1 cellular context compared by ENCODE assay signal in genomic region chr9:112331676-112331955, GRCh38.
TF ChIP-seq lines count a peak whose summit lies in the region.

No MANE protein-coding gene starts in this region.

TF ChIP-seq in K562, 482 proteins besides CTCF, POLR2A, EP300 and RAD21 (continued from another document):
- TF ChIP-seq ZNF3 (CRISPR knock-in tag; IDR thresholded peaks at IDR 0.05) (no peak), ZNF518B (CRISPR knock-in tag; IDR thresholded peaks at IDR 0.05) (no peak), ZNF197 (CRISPR knock-in tag; IDR thresholded peaks at IDR 0.05; ENCODE audit: low read depth) (no peak), RBBP5 (IDR thresholded peaks at IDR 0.05; ENCODE audit: borderline replicate concordance, insufficient read depth, low read length, poor library complexity, severe bottlenecking) (no peak), HMBOX1 (IDR thresholded peaks at IDR 0.05) (0 out of 2 replicates have a peak, but pooled peaks have one; percentile 9), ADNP (tag; IDR thresholded peaks at IDR 0.05) (no peak), ZNF184 (CRISPR knock-in tag; IDR thresholded peaks at IDR 0.05) (no peak), ZNF316 (IDR thresholded peaks at IDR 0.05) (no peak), SOX6 (IDR thresholded peaks at IDR 0.05) (no peak), ZC3H4 (CRISPR knock-in tag; IDR thresholded peaks at IDR 0.05; ENCODE audit: borderline replicate concordance) (no peak), YY1 (IDR thresholded peaks at IDR 0.05; ENCODE audit: borderline replicate concordance in 1 of 3, control insufficient read depth in 1 of 3, extremely low read depth in 1 of 3, insufficient read depth in 3 of 3, insufficient read length in 1 of 3, insufficient replicate concordance in 2 of 3, low read depth in 1 of 3, low read length in 2 of 3) (no peak), ZEB2 (IDR thresholded peaks at IDR 0.05) (peak; percentile 26; the same call in 1 of the 2 replicates), HSF4 (CRISPR knock-in tag; IDR thresholded peaks at IDR 0.05; ENCODE audit: borderline replicate concordance) (no peak), ESRRB (CRISPR knock-in tag; IDR thresholded peaks at IDR 0.05; ENCODE audit: borderline replicate concordance) (no peak), GTF2E2 (tag; IDR thresholded peaks at IDR 0.05) (no peak), NR2C1 (IDR thresholded peaks at IDR 0.05) (no peak), NR2C1 (tag; IDR thresholded peaks at IDR 0.05) (no peak), SETDB1 (IDR thresholded peaks at IDR 0.05; ENCODE audit: low read length) (no peak), ZNF780A (CRISPR knock-in tag; IDR thresholded peaks at IDR 0.05) (0 out of 2 replicates have a peak, but pooled peaks have one; percentile 62), RB1 (IDR thresholded peaks at IDR 0.05; ENCODE audit: low read depth) (no peak), MYBL2 (IDR thresholded peaks at IDR 0.05; ENCODE audit: low read depth) (peak; percentile 54), MYBL2 (CRISPR knock-in tag; IDR thresholded peaks at IDR 0.05; ENCODE audit: borderline replicate concordance) (no peak), E2F6 (IDR thresholded peaks at IDR 0.05; ENCODE audit: borderline replicate concordance in 1 of 2, extremely low read depth in 1 of 2, insufficient read depth in 1 of 2, insufficient read length in 1 of 2, low read depth in 1 of 2, low read length in 1 of 2, poor library complexity in 1 of 2, severe bottlenecking in 1 of 2) (no peak), TGIF2 (CRISPR knock-in tag; IDR thresholded peaks at IDR 0.05) (no peak), NCOA2 (IDR thresholded peaks at IDR 0.05; ENCODE audit: partially characterized antibody in 2 of 2) (no peak), PTBP1 (IDR thresholded peaks at IDR 0.05; ENCODE audit: low read depth, low read length) (no peak), SMARCB1 (IDR thresholded peaks at IDR 0.05; ENCODE audit: insufficient read length, low read depth) (no peak)
- TF ChIP-seq, protein P1, sequence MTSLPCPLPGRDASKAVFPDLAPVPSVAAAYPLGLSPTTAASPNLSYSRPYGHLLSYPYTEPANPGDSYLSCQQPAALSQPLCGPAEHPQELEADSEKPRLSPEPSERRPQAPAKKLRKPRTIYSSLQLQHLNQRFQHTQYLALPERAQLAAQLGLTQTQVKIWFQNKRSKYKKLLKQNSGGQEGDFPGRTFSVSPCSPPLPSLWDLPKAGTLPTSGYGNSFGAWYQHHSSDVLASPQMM (CRISPR knock-in tag; IDR thresholded peaks at IDR 0.05): no peak
- TF ChIP-seq, protein P2, sequence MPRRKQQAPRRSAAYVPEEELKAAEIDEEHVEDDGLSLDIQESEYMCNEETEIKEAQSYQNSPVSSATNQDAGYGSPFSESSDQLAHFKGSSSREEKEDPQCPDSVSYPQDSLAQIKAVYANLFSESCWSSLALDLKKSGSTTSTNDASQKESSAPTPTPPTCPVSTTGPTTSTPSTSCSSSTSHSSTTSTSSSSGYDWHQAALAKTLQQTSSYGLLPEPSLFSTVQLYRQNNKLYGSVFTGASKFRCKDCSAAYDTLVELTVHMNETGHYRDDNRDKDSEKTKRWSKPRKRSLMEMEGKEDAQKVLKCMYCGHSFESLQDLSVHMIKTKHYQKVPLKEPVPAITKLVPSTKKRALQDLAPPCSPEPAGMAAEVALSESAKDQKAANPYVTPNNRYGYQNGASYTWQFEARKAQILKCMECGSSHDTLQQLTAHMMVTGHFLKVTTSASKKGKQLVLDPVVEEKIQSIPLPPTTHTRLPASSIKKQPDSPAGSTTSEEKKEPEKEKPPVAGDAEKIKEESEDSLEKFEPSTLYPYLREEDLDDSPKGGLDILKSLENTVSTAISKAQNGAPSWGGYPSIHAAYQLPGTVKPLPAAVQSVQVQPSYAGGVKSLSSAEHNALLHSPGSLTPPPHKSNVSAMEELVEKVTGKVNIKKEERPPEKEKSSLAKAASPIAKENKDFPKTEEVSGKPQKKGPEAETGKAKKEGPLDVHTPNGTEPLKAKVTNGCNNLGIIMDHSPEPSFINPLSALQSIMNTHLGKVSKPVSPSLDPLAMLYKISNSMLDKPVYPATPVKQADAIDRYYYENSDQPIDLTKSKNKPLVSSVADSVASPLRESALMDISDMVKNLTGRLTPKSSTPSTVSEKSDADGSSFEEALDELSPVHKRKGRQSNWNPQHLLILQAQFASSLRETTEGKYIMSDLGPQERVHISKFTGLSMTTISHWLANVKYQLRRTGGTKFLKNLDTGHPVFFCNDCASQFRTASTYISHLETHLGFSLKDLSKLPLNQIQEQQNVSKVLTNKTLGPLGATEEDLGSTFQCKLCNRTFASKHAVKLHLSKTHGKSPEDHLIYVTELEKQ (CRISPR knock-in tag; IDR thresholded peaks at IDR 0.05): no peak
- TF ChIP-seq, protein P3, sequence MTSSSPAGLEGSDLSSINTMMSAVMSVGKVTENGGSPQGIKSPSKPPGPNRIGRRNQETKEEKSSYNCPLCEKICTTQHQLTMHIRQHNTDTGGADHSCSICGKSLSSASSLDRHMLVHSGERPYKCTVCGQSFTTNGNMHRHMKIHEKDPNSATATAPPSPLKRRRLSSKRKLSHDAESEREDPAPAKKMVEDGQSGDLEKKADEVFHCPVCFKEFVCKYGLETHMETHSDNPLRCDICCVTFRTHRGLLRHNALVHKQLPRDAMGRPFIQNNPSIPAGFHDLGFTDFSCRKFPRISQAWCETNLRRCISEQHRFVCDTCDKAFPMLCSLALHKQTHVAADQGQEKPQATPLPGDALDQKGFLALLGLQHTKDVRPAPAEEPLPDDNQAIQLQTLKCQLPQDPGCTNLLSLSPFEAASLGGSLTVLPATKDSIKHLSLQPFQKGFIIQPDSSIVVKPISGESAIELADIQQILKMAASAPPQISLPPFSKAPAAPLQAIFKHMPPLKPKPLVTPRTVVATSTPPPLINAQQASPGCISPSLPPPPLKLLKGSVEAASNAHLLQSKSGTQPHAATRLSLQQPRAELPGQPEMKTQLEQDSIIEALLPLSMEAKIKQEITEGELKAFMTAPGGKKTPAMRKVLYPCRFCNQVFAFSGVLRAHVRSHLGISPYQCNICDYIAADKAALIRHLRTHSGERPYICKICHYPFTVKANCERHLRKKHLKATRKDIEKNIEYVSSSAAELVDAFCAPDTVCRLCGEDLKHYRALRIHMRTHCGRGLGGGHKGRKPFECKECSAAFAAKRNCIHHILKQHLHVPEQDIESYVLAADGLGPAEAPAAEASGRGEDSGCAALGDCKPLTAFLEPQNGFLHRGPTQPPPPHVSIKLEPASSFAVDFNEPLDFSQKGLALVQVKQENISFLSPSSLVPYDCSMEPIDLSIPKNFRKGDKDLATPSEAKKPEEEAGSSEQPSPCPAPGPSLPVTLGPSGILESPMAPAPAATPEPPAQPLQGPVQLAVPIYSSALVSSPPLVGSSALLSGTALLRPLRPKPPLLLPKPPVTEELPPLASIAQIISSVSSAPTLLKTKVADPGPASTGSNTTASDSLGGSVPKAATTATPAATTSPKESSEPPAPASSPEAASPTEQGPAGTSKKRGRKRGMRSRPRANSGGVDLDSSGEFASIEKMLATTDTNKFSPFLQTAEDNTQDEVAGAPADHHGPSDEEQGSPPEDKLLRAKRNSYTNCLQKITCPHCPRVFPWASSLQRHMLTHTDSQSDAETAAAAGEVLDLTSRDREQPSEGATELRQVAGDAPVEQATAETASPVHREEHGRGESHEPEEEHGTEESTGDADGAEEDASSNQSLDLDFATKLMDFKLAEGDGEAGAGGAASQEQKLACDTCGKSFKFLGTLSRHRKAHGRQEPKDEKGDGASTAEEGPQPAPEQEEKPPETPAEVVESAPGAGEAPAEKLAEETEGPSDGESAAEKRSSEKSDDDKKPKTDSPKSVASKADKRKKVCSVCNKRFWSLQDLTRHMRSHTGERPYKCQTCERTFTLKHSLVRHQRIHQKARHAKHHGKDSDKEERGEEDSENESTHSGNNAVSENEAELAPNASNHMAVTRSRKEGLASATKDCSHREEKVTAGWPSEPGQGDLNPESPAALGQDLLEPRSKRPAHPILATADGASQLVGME (CRISPR knock-in tag; IDR thresholded peaks at IDR 0.05): no peak
- TF ChIP-seq, protein P4, sequence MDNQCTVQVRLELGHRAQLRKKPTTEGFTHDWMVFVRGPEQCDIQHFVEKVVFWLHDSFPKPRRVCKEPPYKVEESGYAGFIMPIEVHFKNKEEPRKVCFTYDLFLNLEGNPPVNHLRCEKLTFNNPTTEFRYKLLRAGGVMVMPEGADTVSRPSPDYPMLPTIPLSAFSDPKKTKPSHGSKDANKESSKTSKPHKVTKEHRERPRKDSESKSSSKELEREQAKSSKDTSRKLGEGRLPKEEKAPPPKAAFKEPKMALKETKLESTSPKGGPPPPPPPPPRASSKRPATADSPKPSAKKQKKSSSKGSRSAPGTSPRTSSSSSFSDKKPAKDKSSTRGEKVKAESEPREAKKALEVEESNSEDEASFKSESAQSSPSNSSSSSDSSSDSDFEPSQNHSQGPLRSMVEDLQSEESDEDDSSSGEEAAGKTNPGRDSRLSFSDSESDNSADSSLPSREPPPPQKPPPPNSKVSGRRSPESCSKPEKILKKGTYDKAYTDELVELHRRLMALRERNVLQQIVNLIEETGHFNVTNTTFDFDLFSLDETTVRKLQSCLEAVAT (IDR thresholded peaks at IDR 0.05): 0 out of 4 replicates have a peak, but pooled peaks of 1 of the 2 experiments have one; percentile 55
- TF ChIP-seq, protein P5, sequence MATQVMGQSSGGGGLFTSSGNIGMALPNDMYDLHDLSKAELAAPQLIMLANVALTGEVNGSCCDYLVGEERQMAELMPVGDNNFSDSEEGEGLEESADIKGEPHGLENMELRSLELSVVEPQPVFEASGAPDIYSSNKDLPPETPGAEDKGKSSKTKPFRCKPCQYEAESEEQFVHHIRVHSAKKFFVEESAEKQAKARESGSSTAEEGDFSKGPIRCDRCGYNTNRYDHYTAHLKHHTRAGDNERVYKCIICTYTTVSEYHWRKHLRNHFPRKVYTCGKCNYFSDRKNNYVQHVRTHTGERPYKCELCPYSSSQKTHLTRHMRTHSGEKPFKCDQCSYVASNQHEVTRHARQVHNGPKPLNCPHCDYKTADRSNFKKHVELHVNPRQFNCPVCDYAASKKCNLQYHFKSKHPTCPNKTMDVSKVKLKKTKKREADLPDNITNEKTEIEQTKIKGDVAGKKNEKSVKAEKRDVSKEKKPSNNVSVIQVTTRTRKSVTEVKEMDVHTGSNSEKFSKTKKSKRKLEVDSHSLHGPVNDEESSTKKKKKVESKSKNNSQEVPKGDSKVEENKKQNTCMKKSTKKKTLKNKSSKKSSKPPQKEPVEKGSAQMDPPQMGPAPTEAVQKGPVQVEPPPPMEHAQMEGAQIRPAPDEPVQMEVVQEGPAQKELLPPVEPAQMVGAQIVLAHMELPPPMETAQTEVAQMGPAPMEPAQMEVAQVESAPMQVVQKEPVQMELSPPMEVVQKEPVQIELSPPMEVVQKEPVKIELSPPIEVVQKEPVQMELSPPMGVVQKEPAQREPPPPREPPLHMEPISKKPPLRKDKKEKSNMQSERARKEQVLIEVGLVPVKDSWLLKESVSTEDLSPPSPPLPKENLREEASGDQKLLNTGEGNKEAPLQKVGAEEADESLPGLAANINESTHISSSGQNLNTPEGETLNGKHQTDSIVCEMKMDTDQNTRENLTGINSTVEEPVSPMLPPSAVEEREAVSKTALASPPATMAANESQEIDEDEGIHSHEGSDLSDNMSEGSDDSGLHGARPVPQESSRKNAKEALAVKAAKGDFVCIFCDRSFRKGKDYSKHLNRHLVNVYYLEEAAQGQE (CRISPR knock-in tag; IDR thresholded peaks at IDR 0.05; ENCODE audit: low read depth): no peak
- TF ChIP-seq, protein P6, sequence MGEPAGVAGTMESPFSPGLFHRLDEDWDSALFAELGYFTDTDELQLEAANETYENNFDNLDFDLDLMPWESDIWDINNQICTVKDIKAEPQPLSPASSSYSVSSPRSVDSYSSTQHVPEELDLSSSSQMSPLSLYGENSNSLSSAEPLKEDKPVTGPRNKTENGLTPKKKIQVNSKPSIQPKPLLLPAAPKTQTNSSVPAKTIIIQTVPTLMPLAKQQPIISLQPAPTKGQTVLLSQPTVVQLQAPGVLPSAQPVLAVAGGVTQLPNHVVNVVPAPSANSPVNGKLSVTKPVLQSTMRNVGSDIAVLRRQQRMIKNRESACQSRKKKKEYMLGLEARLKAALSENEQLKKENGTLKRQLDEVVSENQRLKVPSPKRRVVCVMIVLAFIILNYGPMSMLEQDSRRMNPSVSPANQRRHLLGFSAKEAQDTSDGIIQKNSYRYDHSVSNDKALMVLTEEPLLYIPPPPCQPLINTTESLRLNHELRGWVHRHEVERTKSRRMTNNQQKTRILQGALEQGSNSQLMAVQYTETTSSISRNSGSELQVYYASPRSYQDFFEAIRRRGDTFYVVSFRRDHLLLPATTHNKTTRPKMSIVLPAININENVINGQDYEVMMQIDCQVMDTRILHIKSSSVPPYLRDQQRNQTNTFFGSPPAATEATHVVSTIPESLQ (CRISPR knock-in tag; IDR thresholded peaks at IDR 0.05): no peak
